Comparison of ENCODE assay signal across 8 cellular contexts in the genomic region with DNA sequence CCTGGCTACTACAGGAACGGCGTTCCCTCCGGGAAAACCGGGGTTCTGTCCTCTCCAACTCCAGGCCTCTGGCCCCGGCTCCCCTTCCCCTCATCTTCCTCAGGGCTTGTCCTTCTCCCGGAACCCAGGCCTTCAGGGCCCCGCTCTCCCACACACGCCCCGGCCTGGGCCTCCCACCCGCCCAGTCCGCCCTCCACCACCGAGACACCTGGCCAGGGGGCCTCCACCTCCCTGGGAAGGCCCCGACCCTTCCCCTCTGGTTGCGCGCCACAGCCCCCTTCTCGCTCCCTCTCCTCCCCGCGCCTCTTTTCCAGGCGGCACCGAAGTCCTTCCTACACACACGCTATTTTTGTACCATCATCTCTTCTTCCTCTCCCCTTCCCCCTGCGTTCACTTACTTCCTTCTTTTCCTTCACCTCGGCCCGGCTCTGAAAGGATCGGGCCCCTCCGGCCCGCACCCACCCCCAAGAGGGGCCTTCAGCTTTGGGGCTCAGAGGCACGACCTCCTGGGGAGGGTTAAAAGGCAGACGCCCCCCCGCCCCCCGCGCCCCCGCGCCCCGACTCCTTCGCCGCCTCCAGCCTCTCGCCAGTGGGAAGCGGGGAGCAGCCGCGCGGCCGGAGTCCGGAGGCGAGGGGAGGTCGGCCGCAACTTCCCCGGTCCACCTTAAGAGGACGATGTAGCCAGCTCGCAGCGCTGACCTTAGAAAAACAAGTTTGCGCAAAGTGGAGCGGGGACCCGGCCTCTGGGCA. TPM values are rescaled to one million over a fixed set of nuclear protein-coding genes. Genes with fewer than 3 reads are reported as not detected.
A peak's percentile ranks its signal among the peaks of the same experiment; 100 is the strongest.
DNase-seq lines count a peak whose midpoint lies in the region; ATAC-seq and TF ChIP-seq lines count a peak whose summit lies in the region.

No MANE protein-coding gene starts in this region.

- ATAC-seq in naive B cell (ENCODE audit: low read depth in 2 of 2) (no peak), HG03280 (IDR thresholded peaks at IDR 0.05; ENCODE audit: unreplicated experiment) (no peak), GM21576 (IDR thresholded peaks at IDR 0.05; ENCODE audit: unreplicated experiment) (no peak)

- H3K27me3 Mint-ChIP-seq in endothelial cell (ENCODE audit: unreplicated experiment): peaks cover 15% of the 10 kb centered on the region
- peaks cover 25 to 50% (median 34%) of the 10 kb centered on the region in 3 donors for H3K27me3 Mint-ChIP-seq in naive B cell
- peaks cover 58% of the 10 kb centered on the region for H3K27me3 Mint-ChIP-seq in activated CD4-positive, alpha-beta T cell treated with anti-CD3 and anti-CD28 coated beads, Interleukin-2, amount 10 ng/mL, durations not matched to agents 24 days and 14 days

- H3K4me1 Mint-ChIP-seq in endothelial cell (ENCODE audit: unreplicated experiment) (peaks cover 66% of the 10 kb centered on the region), naive B cell (peaks cover 43 to 44% (median 43%) of the 10 kb centered on the region in 3 donors)
- no peaks in the 10 kb centered on the region for H3K4me1 Mint-ChIP-seq in activated CD4-positive, alpha-beta T cell treated with anti-CD3 and anti-CD28 coated beads, Interleukin-2, amount 10 ng/mL, durations not matched to agents 24 days and 14 days

- H3K9me3 Mint-ChIP-seq in endothelial cell (ENCODE audit: unreplicated experiment) (no peaks in the 10 kb centered on the region), naive B cell (no peaks in the 10 kb centered on the region)
- no peaks in the 10 kb centered on the region for H3K9me3 Mint-ChIP-seq in activated CD4-positive, alpha-beta T cell treated with anti-CD3 and anti-CD28 coated beads, Interleukin-2, amount 10 ng/mL, durations not matched to agents 24 days and 14 days

- H3K36me3 Mint-ChIP-seq in endothelial cell (ENCODE audit: low read depth, unreplicated experiment): peaks cover 11% of the 10 kb centered on the region
- peaks cover 0 to 7% of the 10 kb centered on the region in 2 donors for H3K36me3 Mint-ChIP-seq in naive B cell
- H3K36me3 Mint-ChIP-seq in activated CD4-positive, alpha-beta T cell treated with anti-CD3 and anti-CD28 coated beads, Interleukin-2, amount 10 ng/mL, durations not matched to agents 24 days and 14 days (ENCODE audit: low read depth): no peaks in the 10 kb centered on the region

- DNase-seq in Ammon's horn (ENCODE audit: low spot score): peak; percentile 59
- peak; percentile 74 to 83 for DNase-seq in NOMO-1 (lab: John Stamatoyannopoulos, UW; ENCODE audit: unreplicated experiment in 2 of 2)
- no peak for DNase-seq in endothelial cell (ENCODE audit: low spot score)
- no peak for DNase-seq in naive B cell
- no peak for DNase-seq in activated CD4-positive, alpha-beta T cell treated with anti-CD3 and anti-CD28 coated beads, Interleukin-2, amount 10 ng/mL, durations not matched to agents 24 days and 14 days
- no peak for DNase-seq in activated CD8-positive, alpha-beta memory T cell treated with anti-CD3 and anti-CD28 coated beads, Interleukin-2, amount 50 U/mL, for 48 hours

- H3K27ac Mint-ChIP-seq in endothelial cell (ENCODE audit: unreplicated experiment) (peak overlapping the region; percentile 87), naive B cell (peak overlapping the region in 2 of 6 donors; percentile 82 to 85)
- H3K27ac Mint-ChIP-seq in activated CD4-positive, alpha-beta T cell treated with anti-CD3 and anti-CD28 coated beads, Interleukin-2, amount 10 ng/mL, durations not matched to agents 24 days and 14 days: no peak overlapping the region

- H3K4me3 Mint-ChIP-seq in endothelial cell (ENCODE audit: unreplicated experiment): peak overlapping the region; percentile 93
- H3K4me3 Mint-ChIP-seq in naive B cell: peak overlapping the region; percentile 73 to 89 (median 85)
- no peak overlapping the region for H3K4me3 Mint-ChIP-seq in activated CD4-positive, alpha-beta T cell treated with anti-CD3 and anti-CD28 coated beads, Interleukin-2, amount 10 ng/mL, durations not matched to agents 24 days and 14 days

- TF ChIP-seq CTCF in endothelial cell (IDR thresholded peaks at IDR 0.05; ENCODE audit: unreplicated experiment): no peak

- intact Hi-C loops in activated CD4-positive, alpha-beta T cell treated with anti-CD3 and anti-CD28 coated beads, Interleukin-2, amount 10 ng/mL, durations not matched to agents 24 days and 14 days (cut with micrococcal nuclease): no loop called here

RNA-seq across cellular contexts. Expression of a gene that starts 1.3 kb away (rescaled TPM):
- 132 TPM for total RNA-seq in endothelial cell (ENCODE audit: unreplicated experiment)
- under 1 TPM in 4 of 6 donors, not detected in 2; 0.24 to 0.44 (median 0.26) TPM for polyA plus RNA-seq in naive B cell (ENCODE audit: low read depth in 6 of 6)
- total RNA-seq in activated CD4-positive, alpha-beta T cell treated with anti-CD3 and anti-CD28 coated beads, Interleukin-2, amount 10 ng/mL, durations not matched to agents 24 days and 14 days: 0.05 TPM in 1 of 2 replicates, not detected in the other

Comparison
In these comparisons a context has a peak if more than half of its experiments do, and no peak if none do; other contexts are left out.
1. DNase-seq: peak in Ammon's horn (single experiment) and NOMO-1 (2 of 2); none in endothelial cell (single experiment), naive B cell (single experiment), activated CD4-positive, alpha-beta T cell treated with anti-CD3 and anti-CD28 coated beads, Interleukin-2, amount 10 ng/mL, durations not matched to agents 24 days and 14 days (single experiment) and activated CD8-positive, alpha-beta memory T cell treated with anti-CD3 and anti-CD28 coated beads, Interleukin-2, amount 50 U/mL, for 48 hours (single experiment).
2. RNA of a gene that starts 1.3 kb away (total RNA-seq): 132 TPM in endothelial cell (single experiment); 0.05 TPM in activated CD4-positive, alpha-beta T cell treated with anti-CD3 and anti-CD28 coated beads, Interleukin-2, amount 10 ng/mL, durations not matched to agents 24 days and 14 days; every median in the first group is over 100 times any median in the second.